ENCODE assay signal across 1 cellular context in the genomic region with DNA sequence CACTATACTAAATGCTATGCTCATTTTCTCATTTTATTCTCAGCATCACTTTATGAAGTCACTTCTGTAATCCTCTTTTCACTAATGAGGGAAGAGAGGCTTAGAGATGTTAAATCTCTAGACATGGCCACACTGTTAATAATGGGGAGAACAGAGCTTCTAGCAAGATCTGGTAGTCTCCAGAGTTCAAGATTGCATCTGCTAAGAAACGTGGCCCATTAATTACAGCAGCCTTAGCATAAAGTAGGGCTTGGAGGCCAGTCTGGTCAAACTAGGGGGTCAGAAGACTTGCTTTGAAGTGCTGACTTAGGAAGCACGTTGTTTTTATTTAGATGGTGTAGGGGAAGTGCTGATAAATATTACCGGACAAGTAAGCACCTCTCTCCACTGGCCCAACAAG.
TF ChIP-seq lines count a peak whose summit lies in the region.

No MANE protein-coding gene starts in this region.

TF ChIP-seq in HCT116, 20 proteins besides CTCF, POLR2A, EP300 and RAD21 (continued from another document):
- TF ChIP-seq, protein P1, sequence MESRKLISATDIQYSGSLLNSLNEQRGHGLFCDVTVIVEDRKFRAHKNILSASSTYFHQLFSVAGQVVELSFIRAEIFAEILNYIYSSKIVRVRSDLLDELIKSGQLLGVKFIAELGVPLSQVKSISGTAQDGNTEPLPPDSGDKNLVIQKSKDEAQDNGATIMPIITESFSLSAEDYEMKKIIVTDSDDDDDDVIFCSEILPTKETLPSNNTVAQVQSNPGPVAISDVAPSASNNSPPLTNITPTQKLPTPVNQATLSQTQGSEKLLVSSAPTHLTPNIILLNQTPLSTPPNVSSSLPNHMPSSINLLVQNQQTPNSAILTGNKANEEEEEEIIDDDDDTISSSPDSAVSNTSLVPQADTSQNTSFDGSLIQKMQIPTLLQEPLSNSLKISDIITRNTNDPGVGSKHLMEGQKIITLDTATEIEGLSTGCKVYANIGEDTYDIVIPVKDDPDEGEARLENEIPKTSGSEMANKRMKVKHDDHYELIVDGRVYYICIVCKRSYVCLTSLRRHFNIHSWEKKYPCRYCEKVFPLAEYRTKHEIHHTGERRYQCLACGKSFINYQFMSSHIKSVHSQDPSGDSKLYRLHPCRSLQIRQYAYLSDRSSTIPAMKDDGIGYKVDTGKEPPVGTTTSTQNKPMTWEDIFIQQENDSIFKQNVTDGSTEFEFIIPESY (IDR thresholded peaks at IDR 0.05; ENCODE audit: extremely low read depth, insufficient replicate concordance, low read length), result no peak
- TF ChIP-seq EZH2 (IDR thresholded peaks at IDR 0.05) (no peak), ZNF274 (IDR thresholded peaks at IDR 0.05; ENCODE audit: low read depth, low read length) (no peak), SP1 (IDR thresholded peaks at IDR 0.05; ENCODE audit: low read depth) (no peak)
TF ChIP-seq in HCT116: peak in this region for 0.
